Comparison of ENCODE assay signal across 12 cellular contexts in the genomic region with DNA sequence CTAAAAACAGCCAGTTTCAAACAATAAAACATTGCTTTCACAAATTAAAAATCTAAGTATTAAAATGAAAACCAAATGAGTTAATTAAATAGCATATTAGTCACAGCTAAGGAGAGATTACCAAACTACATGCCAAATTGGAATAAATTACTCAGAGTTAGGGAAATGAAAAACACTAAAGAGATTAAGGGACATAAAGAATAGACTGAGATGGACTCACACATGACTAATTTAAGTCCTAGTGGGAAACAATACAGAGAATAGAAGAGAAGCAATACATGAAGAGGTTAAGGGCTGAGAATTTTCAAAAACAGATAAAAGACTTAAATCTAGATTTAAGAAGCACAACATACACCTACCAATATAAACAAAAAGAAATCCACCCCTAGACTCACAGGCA.
"Had no signal": no experiment of that assay in that cellular context is flagged by ENCODE, and none has a peak within 500 bp of the region (broad histone marks: within the 10 kb centered on the region; RNA-seq: fewer than 3 reads in every experiment).

No MANE protein-coding gene starts in this region.

- ATAC-seq: body of pancreas, heart right ventricle, left ventricle myocardium superior had no signal

- H3K27me3 ChIP-seq: body of pancreas, heart right ventricle, suprapubic skin, upper lobe of left lung had no signal

- H3K36me3 ChIP-seq: suprapubic skin, upper lobe of left lung had no signal

- H3K27ac ChIP-seq: body of pancreas, coronary artery, heart right ventricle, suprapubic skin, upper lobe of left lung had no signal

- DNase-seq: activated CD4-positive, alpha-beta memory T cell treated with anti-CD3 and anti-CD28 coated beads, Interleukin-2, amount 10 ng/mL, durations not matched to agents 7 days and 5 days; activated gamma-delta T cell; amniotic stem cell; body of pancreas; central memory CD4-positive, alpha-beta T cell; effector CD4-positive, alpha-beta T cell; heart right ventricle; left ventricle myocardium superior; small intestine; upper lobe of left lung had no signal

- H3K4me3 ChIP-seq: body of pancreas, coronary artery, heart right ventricle, suprapubic skin, upper lobe of left lung had no signal

- H3K4me3 Mint-ChIP-seq: activated CD4-positive, alpha-beta memory T cell treated with anti-CD3 and anti-CD28 coated beads, Interleukin-2, amount 10 ng/mL, durations not matched to agents 7 days and 5 days had no signal

- H3K9me3 ChIP-seq: body of pancreas, heart right ventricle, suprapubic skin, upper lobe of left lung had no signal

- H3K27ac Mint-ChIP-seq: activated CD4-positive, alpha-beta memory T cell treated with anti-CD3 and anti-CD28 coated beads, Interleukin-2, amount 10 ng/mL, durations not matched to agents 7 days and 5 days had no signal

- H3K27me3 Mint-ChIP-seq: activated CD4-positive, alpha-beta memory T cell treated with anti-CD3 and anti-CD28 coated beads, Interleukin-2, amount 10 ng/mL, durations not matched to agents 7 days and 5 days had no signal
